Comparison of ENCODE assay signal across 4 cellular contexts in genomic region chr11:90166982-90167573, GRCh38. TPM values are rescaled to one million over a fixed set of nuclear protein-coding genes. Genes with fewer than 3 reads are reported as not detected.
"Had no signal": no experiment of that assay in that cellular context is flagged by ENCODE, and none has a peak within 500 bp of the region (broad histone marks: within the 10 kb centered on the region; RNA-seq: fewer than 3 reads in every experiment).

No MANE protein-coding gene starts in this region.

RNA-seq across cellular contexts. Expression of gene NAALAD2, which starts 32.6 kb away (rescaled TPM):
- total RNA-seq: MCF 10A, NCI-H460, OCI-LY7, PC-9 had no signal
